Comparison of ENCODE assay signal across 26 cellular contexts in genomic region chr14:92199763-92200162, GRCh38.
DNase-seq lines count a peak whose midpoint lies in the region; ATAC-seq and TF ChIP-seq lines count a peak whose summit lies in the region.
"Had no signal": no experiment of that assay in that cellular context is flagged by ENCODE, and none has a peak within 500 bp of the region (broad histone marks: within the 10 kb centered on the region; RNA-seq: fewer than 3 reads in every experiment).

No MANE protein-coding gene starts in this region.

- H3K9ac ChIP-seq in SK-N-SH: no peak overlapping the region

- H3K36me3 ChIP-seq in SK-N-SH (replicated peaks in 1 of 2; ENCODE audit: control insufficient read depth in 1 of 2, insufficient read depth in 2 of 2, low read length in 1 of 2): no peaks in the 10 kb centered on the region
- H3K36me3 ChIP-seq: tibial artery had no signal

- peak overlapping the region; percentile 33 for H3K4me3 Mint-ChIP-seq in WTC11
- H3K4me3 Mint-ChIP-seq in mesothelial cell of epicardium: no peak overlapping the region
- H3K4me3 Mint-ChIP-seq: activated naive CD8-positive, alpha-beta T cell treated with anti-CD3 and anti-CD28 coated beads, Interleukin-2, amount 10 ng/mL, durations not matched to agents 7 days and 5 days; B cell; CD8-positive, alpha-beta T cell; central memory CD8-positive, alpha-beta T cell; neural crest cell had no signal

- no peaks in the 10 kb centered on the region for H4K20me1 ChIP-seq in SK-N-SH (ENCODE audit: insufficient read depth)

- H3K9me3 Mint-ChIP-seq in WTC11 (peaks cover 8% of the 10 kb centered on the region), mesothelial cell of epicardium (peaks cover 4% of the 10 kb centered on the region)
- H3K9me3 Mint-ChIP-seq: activated naive CD8-positive, alpha-beta T cell treated with anti-CD3 and anti-CD28 coated beads, Interleukin-2, amount 10 ng/mL, durations not matched to agents 7 days and 5 days; CD8-positive, alpha-beta T cell; central memory CD8-positive, alpha-beta T cell had no signal

- H3K36me3 Mint-ChIP-seq in WTC11: no peaks in the 10 kb centered on the region
- no peaks in the 10 kb centered on the region for H3K36me3 Mint-ChIP-seq in mesothelial cell of epicardium
- H3K36me3 Mint-ChIP-seq: activated naive CD8-positive, alpha-beta T cell treated with anti-CD3 and anti-CD28 coated beads, Interleukin-2, amount 10 ng/mL, durations not matched to agents 7 days and 5 days; CD8-positive, alpha-beta T cell had no signal

- H3K27me3 ChIP-seq in SK-N-SH (ENCODE audit: insufficient read depth): peaks cover 53% of the 10 kb centered on the region
- peaks cover 23% of the 10 kb centered on the region for H3K27me3 ChIP-seq in foreskin keratinocyte
- H3K27me3 ChIP-seq: tibial artery had no signal

- no peaks in the 10 kb centered on the region for H3F3A ChIP-seq in SK-N-SH (replicated peaks; ENCODE audit: insufficient read depth)

- TF ChIP-seq RAD21 in SK-N-SH (IDR thresholded peaks at IDR 0.05; ENCODE audit: low read length): no peak

- WGBS in SK-N-SH (ENCODE audit: low lambda C conversion rate): 3% methylated on average over 5 of the region's 6 CpGs

- no peak overlapping the region for H3K4me2 ChIP-seq in SK-N-SH

- TF ChIP-seq CTCF in SK-N-SH (IDR thresholded peaks at IDR 0.05): 0 out of 2 replicates have a peak, but pooled peaks have one; percentile 7
- TF ChIP-seq CTCF in WTC11 (IDR thresholded peaks at IDR 0.05): no peak
- TF ChIP-seq CTCF in foreskin keratinocyte (conservative IDR thresholded peaks at IDR 0.05): peak; percentile 11
- TF ChIP-seq CTCF in mesothelial cell of epicardium (IDR thresholded peaks at IDR 0.05; ENCODE audit: unreplicated experiment): no peak

- H3K4me3 ChIP-seq in SK-N-SH (ENCODE audit: low read depth in 2 of 2, low read length in 1 of 2): no peak overlapping the region
- H3K4me3 ChIP-seq: tibial artery had no signal

- POLR2A ChIA-PET in SK-N-SH (lab: Yijun Ruan, JAX) (no interaction called here), WTC11 (lab: Charles Lee) (no interaction called here)

- DNase-seq in SK-N-SH (no peak), WTC11 (ENCODE audit: low spot score) (no peak), foreskin keratinocyte (no peak), DMS114 treated with DMSO at 0.1 percent for 48 hours (lab: John Stamatoyannopoulos, UW; ENCODE audit: unreplicated experiment) (no peak), mesothelial cell of epicardium (ENCODE audit: low spot score in 2 of 2, unreplicated experiment in 2 of 2) (no peak), mesenteric fat pad (ENCODE audit: low spot score) (no peak)
- DNase-seq in activated CD4-positive, alpha-beta T cell treated with anti-CD3 and anti-CD28 coated beads for 1 hour: no peak
- DNase-seq: activated CD4-positive, alpha-beta T cell treated with anti-CD3 and anti-CD28 coated beads for 4 hours; activated CD8-positive, alpha-beta memory T cell treated with anti-CD3 and anti-CD28 coated beads for 24 hours; activated gamma-delta T cell; activated naive CD8-positive, alpha-beta T cell treated with anti-CD3 and anti-CD28 coated beads, Interleukin-2, amount 10 ng/mL, durations not matched to agents 7 days and 5 days; CD8-positive, alpha-beta T cell; EL; glutamatergic neuron; left cardiac atrium; mammary epithelial cell; MV-4-11; NCI-H187; NCI-H69; right cardiac atrium; stimulated activated CD4-positive, alpha-beta T cell treated with anti-CD3 and anti-CD28 coated beads, Interleukin-2, amount 100 ng/mL, for 24 hours; tibial artery had no signal

- H3K9me3 ChIP-seq in SK-N-SH: no peaks in the 10 kb centered on the region
- H3K9me3 ChIP-seq: tibial artery had no signal

- H3K79me2 ChIP-seq in SK-N-SH (ENCODE audit: insufficient read depth): no peaks in the 10 kb centered on the region

- H3K4me1 Mint-ChIP-seq in WTC11 (peaks cover 26% of the 10 kb centered on the region), mesothelial cell of epicardium (no peaks in the 10 kb centered on the region)
- H3K4me1 Mint-ChIP-seq: activated naive CD8-positive, alpha-beta T cell treated with anti-CD3 and anti-CD28 coated beads, Interleukin-2, amount 10 ng/mL, durations not matched to agents 7 days and 5 days; B cell; central memory CD8-positive, alpha-beta T cell; neural crest cell had no signal

- no peak overlapping the region for H3K27ac ChIP-seq in SK-N-SH (ENCODE audit: low read depth in 2 of 2, low read length in 1 of 2)
- no peak overlapping the region for H3K27ac ChIP-seq in foreskin keratinocyte
- H3K27ac ChIP-seq: tibial artery had no signal

- no peaks in the 10 kb centered on the region for H3K4me1 ChIP-seq in SK-N-SH (ENCODE audit: control insufficient read depth in 1 of 2, insufficient read depth in 2 of 2, low read depth in 1 of 2, low read length in 1 of 2)
- no peaks in the 10 kb centered on the region for H3K4me1 ChIP-seq in foreskin keratinocyte
- H3K4me1 ChIP-seq: tibial artery had no signal

- TF ChIP-seq EP300 in SK-N-SH (IDR thresholded peaks at IDR 0.05; ENCODE audit: borderline replicate concordance in 1 of 2, low read depth in 1 of 2, low read length in 1 of 2): no peak

- no peak overlapping the region for H3K27ac Mint-ChIP-seq in WTC11
- H3K27ac Mint-ChIP-seq in mesothelial cell of epicardium: no peak overlapping the region
- H3K27ac Mint-ChIP-seq: activated naive CD8-positive, alpha-beta T cell treated with anti-CD3 and anti-CD28 coated beads, Interleukin-2, amount 10 ng/mL, durations not matched to agents 7 days and 5 days; B cell; CD8-positive, alpha-beta T cell had no signal

- CTCF ChIA-PET in SK-N-SH (lab: Yijun Ruan, JAX): no interaction called here
- CTCF ChIA-PET in WTC11 (lab: Charles Lee): interaction anchor here (0.7 to 2.0 kb wide), 4 partner anchors 13 to 152 kb away, joined by 3 to 9 read pairs (median 4); partner anchors contain the start of genes CPSF2, NDUFB1 and SLC24A4

- no peak for ATAC-seq in SK-N-SH treated with all-trans-retinoic acid at 6 μM for 48 hours
- peak; percentile 60 for ATAC-seq in WTC11
- no peak for ATAC-seq in foreskin keratinocyte
- ATAC-seq: CD8-positive, alpha-beta T cell; left cardiac atrium; right cardiac atrium had no signal

- H3K27me3 Mint-ChIP-seq in WTC11 (ENCODE audit: low read depth) (no peaks in the 10 kb centered on the region; the same call in 1 of the 2 replicates), mesothelial cell of epicardium (ENCODE audit: low read depth) (peaks cover 48% of the 10 kb centered on the region)

- H3K9me2 ChIP-seq in SK-N-SH: no peaks in the 10 kb centered on the region

- H2AFZ ChIP-seq in SK-N-SH (ENCODE audit: low read depth): no peak overlapping the region

TF ChIP-seq in SK-N-SH, 30 proteins besides CTCF, POLR2A, EP300 and RAD21 (continues in another document):
- TF ChIP-seq TAF1 (IDR thresholded peaks at IDR 0.05; ENCODE audit: borderline replicate concordance, low read depth, low read length) (no peak), MEF2A (IDR thresholded peaks at IDR 0.05; ENCODE audit: borderline replicate concordance, low read depth) (no peak), PBX3 (IDR thresholded peaks at IDR 0.05) (no peak), NRF1 (IDR thresholded peaks at IDR 0.05; ENCODE audit: low read depth, low read length) (no peak), MXI1 (IDR thresholded peaks at IDR 0.05; ENCODE audit: low read depth, low read length) (no peak), JUND (IDR thresholded peaks at IDR 0.05) (no peak)

TF ChIP-seq in SK-N-SH treated with all-trans-retinoic acid at 6 μM for 48 hours, 23 proteins besides CTCF, POLR2A, EP300 and RAD21 (continues in another document):
- no peak for TF ChIP-seq CSRNP3 (CRISPR knock-in tag; IDR thresholded peaks at IDR 0.05)
- TF ChIP-seq ZC3H10 (CRISPR knock-in tag; IDR thresholded peaks at IDR 0.05): no peak
- TF ChIP-seq RARB (CRISPR knock-in tag; IDR thresholded peaks at IDR 0.05): no peak

TF ChIP-seq in WTC11, 78 proteins besides CTCF, POLR2A, EP300 and RAD21 (continues in another document):
- no peak for TF ChIP-seq GTF2I (CRISPR knock-in tag; conservative IDR thresholded peaks at IDR 0.05)
- no peak for TF ChIP-seq CBFB (CRISPR knock-in tag; IDR thresholded peaks at IDR 0.05; ENCODE audit: low read depth)
- TF ChIP-seq ZNF423 (CRISPR knock-in tag; IDR thresholded peaks at IDR 0.05): no peak
- TF ChIP-seq ERG (CRISPR knock-in tag; IDR thresholded peaks at IDR 0.05): no peak
- TF ChIP-seq OVOL2 (CRISPR knock-in tag; IDR thresholded peaks at IDR 0.05; ENCODE audit: borderline replicate concordance): no peak
- TF ChIP-seq ELF4 (CRISPR knock-in tag; IDR thresholded peaks at IDR 0.05; ENCODE audit: low read depth): no peak
- no peak for TF ChIP-seq MYBL2 (CRISPR knock-in tag; IDR thresholded peaks at IDR 0.05)

Comparison
In these comparisons a context has a peak if more than half of its experiments do, and no peak if none do; other contexts are left out.
1. CTCF ChIP-seq: peak in SK-N-SH (single experiment) and foreskin keratinocyte (single experiment); none in WTC11 (single experiment) and mesothelial cell of epicardium (single experiment).
2. Of the 6 proteins assayed by ChIP-seq in both WTC11 and SK-N-SH: peak only in WTC11: none; only in SK-N-SH: CTCF; in both: none; in neither: 5.